Comparison of ENCODE assay signal across 23 cellular contexts in the genomic region with DNA sequence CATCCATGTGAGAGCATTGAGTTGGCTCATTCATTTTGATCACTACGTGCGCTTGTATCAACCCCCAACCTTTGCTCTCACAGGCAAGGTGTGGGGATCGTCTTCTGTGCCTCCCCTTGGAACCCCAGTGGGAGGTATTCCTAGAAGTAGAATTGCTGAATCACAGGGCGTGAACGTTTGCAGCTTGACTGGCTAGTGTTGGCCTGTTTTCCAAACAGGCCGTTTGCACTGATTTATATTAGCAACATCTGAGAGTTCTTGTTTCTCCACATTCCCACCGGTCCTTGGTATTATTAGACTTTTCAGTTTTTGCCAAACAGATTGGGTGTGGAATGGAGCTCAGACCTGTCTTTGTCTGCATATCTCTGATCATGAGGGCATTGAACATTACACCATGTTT.
A peak's percentile ranks its signal among the peaks of the same experiment; 100 is the strongest.
DNase-seq lines count a peak whose midpoint lies in the region; ATAC-seq and TF ChIP-seq lines count a peak whose summit lies in the region.
"Had no signal": no experiment of that assay in that cellular context is flagged by ENCODE, and none has a peak within 500 bp of the region (broad histone marks: within the 10 kb centered on the region; RNA-seq: fewer than 3 reads in every experiment).

No MANE protein-coding gene starts in this region.

- H3K9ac ChIP-seq in trophoblast cell (ENCODE audit: low read length), result no peak overlapping the region

- CTCF ChIA-PET in CD4-positive, alpha-beta T cell (lab: Charles Lee), result no interaction called here

- no peak overlapping the region for H3K4me3 Mint-ChIP-seq in CD4-positive, alpha-beta T cell
- no peak overlapping the region for H3K4me3 Mint-ChIP-seq in natural killer cell
- H3K4me3 Mint-ChIP-seq: central memory CD8-positive, alpha-beta T cell; neural crest cell; stimulated activated effector memory CD8-positive, alpha-beta T cell treated with anti-CD3 and anti-CD28 coated beads, Interleukin-12 subunit alpha, Interleukin-12 subunit beta, amount 100 ng/mL, for 72 hours had no signal

- H3K36me3 Mint-ChIP-seq in CD4-positive, alpha-beta T cell (ENCODE audit: low read depth), result no peaks in the 10 kb centered on the region
- H3K36me3 Mint-ChIP-seq in natural killer cell, result no peaks in the 10 kb centered on the region
- H3K36me3 Mint-ChIP-seq: stimulated activated effector memory CD8-positive, alpha-beta T cell treated with anti-CD3 and anti-CD28 coated beads, Interleukin-12 subunit alpha, Interleukin-12 subunit beta, amount 100 ng/mL, for 72 hours had no signal

- no peak overlapping the region for H3K23ac ChIP-seq in trophoblast cell (ENCODE audit: low read length)

- H4K12ac ChIP-seq in trophoblast cell (ENCODE audit: low read depth, low read length), result no peak overlapping the region

- H2BK5ac ChIP-seq in trophoblast cell (ENCODE audit: low read depth, low read length, poor library complexity), result no peak overlapping the region

- no peaks in the 10 kb centered on the region for H3K79me1 ChIP-seq in trophoblast cell (ENCODE audit: low read length)

- no peaks in the 10 kb centered on the region for H3K27me3 ChIP-seq in CD4-positive, alpha-beta T cell (ENCODE audit: control insufficient read depth, insufficient read depth, low read length)
- H3K27me3 ChIP-seq in esophagus squamous epithelium (no peaks in the 10 kb centered on the region), trophoblast cell (ENCODE audit: insufficient read depth, low read length) (no peaks in the 10 kb centered on the region)
- H3K27me3 ChIP-seq: adrenal gland, MG63, upper lobe of right lung had no signal

- intact Hi-C loops in CD4-positive, alpha-beta T cell (cut with DNase I, micrococcal nuclease), result loop anchor here in 1 of 2 experiments (10.0 kb wide), 1 partner anchor 172 kb away; no protein-coding TSS in a partner anchor
- intact Hi-C loops in esophagus squamous epithelium (cut with DNase I), result no loop called here
- intact Hi-C loops in natural killer cell (cut with micrococcal nuclease), result no loop called here

- H3K27me3 Mint-ChIP-seq in CD4-positive, alpha-beta T cell, result no peaks in the 10 kb centered on the region
- no peaks in the 10 kb centered on the region for H3K27me3 Mint-ChIP-seq in natural killer cell (ENCODE audit: low read depth in 2 of 2)
- H3K27me3 Mint-ChIP-seq: central memory CD8-positive, alpha-beta T cell had no signal

- TF ChIP-seq CTCF in CD4-positive, alpha-beta T cell (IDR thresholded peaks at IDR 0.05), result no peak
- TF ChIP-seq CTCF in esophagus squamous epithelium (IDR thresholded peaks at IDR 0.05) (no peak), natural killer cell (IDR thresholded peaks at IDR 0.05) (no peak)

- H3K14ac ChIP-seq in trophoblast cell (ENCODE audit: low read length), result no peak overlapping the region

- H3K4me1 Mint-ChIP-seq in CD4-positive, alpha-beta T cell (ENCODE audit: low read depth), result peaks cover 72% of the 10 kb centered on the region
- peaks cover 10 to 22% of the 10 kb centered on the region in 2 donors for H3K4me1 Mint-ChIP-seq in natural killer cell

- no peaks in the 10 kb centered on the region for H3K9me3 ChIP-seq in CD4-positive, alpha-beta T cell (ENCODE audit: control insufficient read depth, low read length)
- H3K9me3 ChIP-seq in esophagus squamous epithelium (no peaks in the 10 kb centered on the region), trophoblast cell (ENCODE audit: insufficient read depth, low read depth, low read length) (no peaks in the 10 kb centered on the region)
- H3K9me3 ChIP-seq: adrenal gland, MG63, upper lobe of right lung had no signal

- H3K27ac Mint-ChIP-seq in CD4-positive, alpha-beta T cell, result peak overlapping the region; percentile 29
- no peak overlapping the region for H3K27ac Mint-ChIP-seq in natural killer cell
- H3K27ac Mint-ChIP-seq: activated T-helper 2 cell treated with anti-CD3 and anti-CD28 coated beads, Interferon-gamma antibody, Interleukin-2, Interleukin-4, amounts not matched to agents 10 μg/mL and 5 μg/mL and 100 μg/mL, durations not matched to agents 14 hours and 24 hours and 36 hours; stimulated activated effector memory CD8-positive, alpha-beta T cell treated with anti-CD3 and anti-CD28 coated beads, Interleukin-12 subunit alpha, Interleukin-12 subunit beta, amount 100 ng/mL, for 72 hours had no signal

- H2AK5ac ChIP-seq in trophoblast cell (ENCODE audit: low read length), result no peak overlapping the region

- H3K4ac ChIP-seq in trophoblast cell (ENCODE audit: low read depth, low read length), result no peak overlapping the region

- ATAC-seq in CD4-positive, alpha-beta T cell (ENCODE audit: poor library complexity), result no peak
- ATAC-seq in HG03342 (IDR thresholded peaks at IDR 0.05; ENCODE audit: unreplicated experiment), result no peak
- ATAC-seq in GM21786 (IDR thresholded peaks at IDR 0.05; ENCODE audit: unreplicated experiment), result no peak
- no peak for ATAC-seq in natural killer cell
- ATAC-seq: HepG2; stimulated activated effector memory CD8-positive, alpha-beta T cell treated with anti-CD3 and anti-CD28 coated beads, Interleukin-12 subunit alpha, Interleukin-12 subunit beta, amount 100 ng/mL, for 72 hours; upper lobe of right lung had no signal

- H3K18ac ChIP-seq in trophoblast cell (ENCODE audit: low read length), result no peak overlapping the region

- H3K36me3 ChIP-seq in esophagus squamous epithelium (no peaks in the 10 kb centered on the region), trophoblast cell (ENCODE audit: control insufficient read depth in 1 of 2, insufficient read depth in 2 of 2, low read length in 2 of 2) (no peaks in the 10 kb centered on the region)
- H3K36me3 ChIP-seq: adrenal gland, MG63, upper lobe of right lung had no signal

- no peak overlapping the region for H2AFZ ChIP-seq in trophoblast cell (ENCODE audit: insufficient read depth, low read length, poor library complexity)

- H3K79me2 ChIP-seq in trophoblast cell (ENCODE audit: control insufficient read depth, insufficient read depth, low read length, poor library complexity), result no peaks in the 10 kb centered on the region

- H4K91ac ChIP-seq in trophoblast cell (ENCODE audit: low read depth, low read length), result no peak overlapping the region

- WGBS in esophagus squamous epithelium, 2 donors, result 35 to 54% methylated on average over 7 of the region's 7 CpGs
- no CpG with 5 or more reads among the region's 7 CpGs for WGBS in trophoblast cell (ENCODE audit: extremely low coverage, insufficient coverage, insufficient read length)

- H2BK120ac ChIP-seq in trophoblast cell (ENCODE audit: insufficient read depth, low read length, poor library complexity), result no peak overlapping the region

- H3K4me2 ChIP-seq in trophoblast cell (ENCODE audit: low read length), result no peak overlapping the region

- H3K27ac ChIP-seq in CD4-positive, alpha-beta T cell (ENCODE audit: low read depth, low read length), result no peak overlapping the region
- H3K27ac ChIP-seq in esophagus squamous epithelium (peak overlapping the region; percentile 26 to 87 (median 66)), trophoblast cell (ENCODE audit: low read depth, low read length) (no peak overlapping the region)
- H3K27ac ChIP-seq: adrenal gland, SK-N-MC, upper lobe of right lung had no signal

- H2BK12ac ChIP-seq in trophoblast cell (ENCODE audit: low read length), result no peak overlapping the region

- peak in 1 of 4 donors; percentile 6 for TF ChIP-seq POLR2A in esophagus squamous epithelium (IDR thresholded peaks at IDR 0.05)

- POLR2A ChIA-PET in CD4-positive, alpha-beta T cell (lab: Charles Lee), result interaction anchor here (7.3 kb wide), 1 partner anchor 78 kb away, joined by 59 read pairs; a partner anchor contains a TSS

- DNase-seq in CD4-positive, alpha-beta T cell, result no peak
- DNase-seq in NCI-H69 (lab: John Stamatoyannopoulos, UW), result peak; percentile 42
- DNase-seq in esophagus squamous epithelium (lab: John Stamatoyannopoulos, UW), result no peak
- DNase-seq in trophoblast cell, result peak; percentile 77 to 94
- DNase-seq in HuH-7 (ENCODE audit: low spot score), result no peak
- no peak for DNase-seq in natural killer cell
- DNase-seq: adrenal gland; DND-41; effector CD4-positive, alpha-beta T cell; kidney; MG63; NCI-H1930; NCI-H774; stimulated activated CD4-positive, alpha-beta T cell treated with anti-CD3 and anti-CD28 coated beads, Interleukin-15, amount 100 ng/mL, for 24 hours; upper lobe of right lung had no signal

- H3K4me1 ChIP-seq in esophagus squamous epithelium, result peaks cover 17 to 90% (median 27%) of the 10 kb centered on the region in 3 donors
- peaks cover 4 to 6% of the 10 kb centered on the region in 2 experiments for H3K4me1 ChIP-seq in trophoblast cell (ENCODE audit: control insufficient read depth in 1 of 2, insufficient read depth in 2 of 2, low read length in 2 of 2)
- H3K4me1 ChIP-seq: adrenal gland, upper lobe of right lung had no signal

- no peaks in the 10 kb centered on the region for H3K9me3 Mint-ChIP-seq in CD4-positive, alpha-beta T cell
- no peaks in the 10 kb centered on the region for H3K9me3 Mint-ChIP-seq in natural killer cell
- H3K9me3 Mint-ChIP-seq: activated T-helper 2 cell treated with anti-CD3 and anti-CD28 coated beads, Interferon-gamma antibody, Interleukin-2, Interleukin-4, amounts not matched to agents 10 μg/mL and 5 μg/mL and 100 μg/mL, durations not matched to agents 14 hours and 24 hours and 36 hours; central memory CD8-positive, alpha-beta T cell; neural crest cell; stimulated activated effector memory CD8-positive, alpha-beta T cell treated with anti-CD3 and anti-CD28 coated beads, Interleukin-12 subunit alpha, Interleukin-12 subunit beta, amount 100 ng/mL, for 72 hours had no signal

- no peak overlapping the region for H3K4me3 ChIP-seq in esophagus squamous epithelium
- no peak overlapping the region for H3K4me3 ChIP-seq in trophoblast cell (ENCODE audit: low read depth, low read length)
- H3K4me3 ChIP-seq: adrenal gland, MG63, SK-N-MC, upper lobe of right lung had no signal

- H4K8ac ChIP-seq in trophoblast cell (ENCODE audit: low read depth, low read length), result no peak overlapping the region

Comparison
In these comparisons a context has a peak if more than half of its experiments do, and no peak if none do; other contexts are left out.
1. DNase-seq: peak in NCI-H69 (single experiment) and trophoblast cell (2 of 2); none in CD4-positive, alpha-beta T cell (0 of 10), esophagus squamous epithelium (single experiment), HuH-7 (single experiment) and natural killer cell (single experiment).
2. H3K27ac ChIP-seq: peak in esophagus squamous epithelium (4 of 4); none in CD4-positive, alpha-beta T cell (single experiment) and trophoblast cell (single experiment).